In the genomic region with DNA sequence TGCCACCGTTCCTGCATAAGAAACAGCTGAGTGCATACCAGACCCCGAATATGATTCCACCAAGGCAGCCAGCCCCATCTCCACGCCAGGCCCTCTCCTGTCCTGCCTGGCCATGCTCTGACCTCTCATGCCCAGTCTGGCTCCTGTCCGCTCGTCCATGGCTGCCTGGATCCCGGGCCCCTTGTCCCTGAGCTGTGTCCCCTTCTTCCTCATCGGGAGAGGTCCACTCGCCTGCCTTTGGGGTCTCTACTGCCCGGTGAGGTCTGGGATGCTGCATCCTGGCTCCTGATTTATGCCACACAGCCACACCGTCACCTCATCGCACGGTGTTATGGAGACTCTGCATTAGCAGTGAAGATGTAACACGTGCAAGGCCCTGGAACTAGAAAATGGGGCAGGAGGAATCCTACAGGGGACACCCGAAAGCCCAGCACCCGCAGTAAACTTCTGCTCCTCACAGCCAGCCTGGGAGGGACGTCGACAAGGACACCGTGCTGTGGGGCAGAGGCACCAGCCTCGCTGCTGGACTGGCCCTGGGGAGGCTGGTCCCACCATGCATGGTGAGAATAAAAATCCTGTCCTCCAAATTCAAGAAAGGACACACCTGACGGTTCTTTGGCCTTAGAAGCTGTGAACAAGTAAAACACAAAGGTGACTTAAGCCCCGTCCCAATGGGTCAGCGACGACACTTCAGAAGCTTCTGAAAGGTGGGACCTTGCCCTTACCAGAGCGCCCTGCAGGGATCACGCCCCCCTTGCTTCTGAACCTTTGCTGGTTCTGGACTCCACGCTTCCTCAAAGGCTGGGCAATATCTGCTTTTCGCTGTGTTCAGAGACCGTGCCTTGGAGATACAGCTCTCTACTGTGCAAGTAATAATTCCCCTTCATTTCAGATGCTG, we compare ENCODE assay signal across 23 cellular contexts.
DNase-seq lines count a peak whose midpoint lies in the region; TF ChIP-seq lines count a peak whose summit lies in the region.
"Had no signal": no experiment of that assay in that cellular context is flagged by ENCODE, and none has a peak within 500 bp of the region (broad histone marks: within the 10 kb centered on the region; RNA-seq: fewer than 3 reads in every experiment).

No MANE protein-coding gene starts in this region.

- in situ Hi-C loops in G401 (cut with HindIII; ENCODE audit: low sequenced_read_pairs) = no loop called here

- no peak for TF ChIP-seq CTCF in coronary artery (IDR thresholded peaks at IDR 0.05)
- TF ChIP-seq CTCF in uterus (IDR thresholded peaks at IDR 0.05) = no peak

- H3K36me3 ChIP-seq in skeletal muscle tissue (ENCODE audit: control insufficient read depth in 3 of 3, insufficient read depth in 3 of 3, low read length in 3 of 3) (no peaks in the 10 kb centered on the region), uterus (no peaks in the 10 kb centered on the region)
- H3K36me3 ChIP-seq: BLaER1 treated with 17β-estradiol and CSF1 and Interleukin-3, amounts not matched to agents 10 nM and 100 nM had no signal

- peak overlapping the region in 2 of 3 donors; percentile 16 to 20 for H3K9ac ChIP-seq in skeletal muscle tissue (ENCODE audit: low read depth in 1 of 3, low read length in 3 of 3)
- H3K9ac ChIP-seq: BLaER1 treated with 17β-estradiol and CSF1 and Interleukin-3, amounts not matched to agents 10 nM and 100 nM had no signal

- H3K4me1 ChIP-seq in skeletal muscle tissue (ENCODE audit: control insufficient read depth in 3 of 3, insufficient read depth in 3 of 3, low read length in 3 of 3) = peaks cover 0 to 14% (median 8%) of the 10 kb centered on the region in 3 donors
- no peaks in the 10 kb centered on the region for H3K4me1 ChIP-seq in uterus
- H3K4me1 ChIP-seq: Caco-2 had no signal

- H3K9me3 ChIP-seq in skeletal muscle tissue (ENCODE audit: control insufficient read depth in 3 of 3, low read length in 3 of 3) = no peaks in the 10 kb centered on the region
- H3K9me3 ChIP-seq in uterus = no peaks in the 10 kb centered on the region
- H3K9me3 ChIP-seq: Caco-2 had no signal

- TF ChIP-seq POLR2A in uterus (IDR thresholded peaks at IDR 0.05) = no peak

- intact Hi-C loops in uterus (cut with DNase I; ENCODE audit: low total_unique reads) = no loop called here

- H3K27ac ChIP-seq in coronary artery = no peak overlapping the region
- no peak overlapping the region for H3K27ac ChIP-seq in skeletal muscle tissue (ENCODE audit: low read depth, low read length)
- no peak overlapping the region for H3K27ac ChIP-seq in uterus
- H3K27ac ChIP-seq: BLaER1 treated with 17β-estradiol and CSF1 and Interleukin-3, amounts not matched to agents 10 nM and 100 nM; HL-60; PC-9 had no signal

- peaks cover 0 to 7% (median 4%) of the 10 kb centered on the region in 3 donors for H3K27me3 ChIP-seq in skeletal muscle tissue (ENCODE audit: control insufficient read depth in 3 of 3, insufficient read depth in 3 of 3, low read length in 3 of 3)
- no peaks in the 10 kb centered on the region for H3K27me3 ChIP-seq in uterus
- H3K27me3 ChIP-seq: BLaER1 treated with 17β-estradiol and CSF1 and Interleukin-3, amounts not matched to agents 10 nM and 100 nM had no signal

- H3K4me3 ChIP-seq in coronary artery (no peak overlapping the region), skeletal muscle tissue (ENCODE audit: low read length in 3 of 3) (no peak overlapping the region), uterus (no peak overlapping the region)
- H3K4me3 ChIP-seq: BLaER1 treated with 17β-estradiol and CSF1 and Interleukin-3, amounts not matched to agents 10 nM and 100 nM; PC-9 had no signal

- DNase-seq in activated CD8-positive, alpha-beta memory T cell treated with anti-CD3 and anti-CD28 coated beads for 24 hours = peak; percentile 50
- DNase-seq in activated CD8-positive, alpha-beta memory T cell treated with anti-CD3 and anti-CD28 coated beads, Interleukin-2, amount 50 U/mL, for 48 hours = no peak
- DNase-seq in coronary artery (ENCODE audit: low spot score) (peak; percentile 61), mucosa of gallbladder (ENCODE audit: low spot score) (peak; percentile 9), G401 (ENCODE audit: low spot score) (no peak), glomerular visceral epithelial cell (ENCODE audit: extremely low spot score) (no peak), uterus (no peak)
- DNase-seq: 8988T; Caco-2; CD4-positive, alpha-beta memory T cell; DND-41; GOT3; KG1; NCI-H1105; NCI-H146; NCI-H226; NCI-H510A treated with DMSO at 0.1 percent for 48 hours; NCI-H748 treated with DMSO at 0.1 percent for 48 hours; PC-9; SHP77 treated with DMSO at 0.1 percent for 48 hours had no signal

Comparison
In these comparisons a context has a peak if more than half of its experiments do, and no peak if none do; other contexts are left out.
1. DNase-seq: peak in activated CD8-positive, alpha-beta memory T cell treated with anti-CD3 and anti-CD28 coated beads for 24 hours (single experiment), coronary artery (single experiment) and mucosa of gallbladder (single experiment); none in activated CD8-positive, alpha-beta memory T cell treated with anti-CD3 and anti-CD28 coated beads, Interleukin-2, amount 50 U/mL, for 48 hours (single experiment), G401 (single experiment), glomerular visceral epithelial cell (single experiment) and uterus (0 of 2).